18 cellular contexts compared by ENCODE assay signal in the genomic region with DNA sequence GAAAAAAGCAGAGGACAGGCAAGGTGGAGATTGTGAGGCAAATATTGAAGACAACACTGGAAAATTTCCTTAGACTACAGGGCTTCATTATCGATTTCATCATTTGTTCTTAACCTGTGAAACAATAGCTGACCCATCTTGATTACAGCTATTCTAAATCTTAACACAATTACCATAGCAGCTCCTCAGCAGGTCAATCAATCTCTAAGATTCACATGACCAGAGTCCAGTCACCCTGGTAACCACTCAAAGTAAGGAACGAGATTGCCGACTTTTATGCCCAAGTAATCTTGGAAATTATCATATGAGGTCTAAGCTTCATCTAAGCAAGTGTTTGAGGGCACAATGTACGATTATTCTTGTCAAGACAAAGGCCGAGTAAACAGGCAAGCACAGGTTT.
"Had no signal": no experiment of that assay in that cellular context is flagged by ENCODE, and none has a peak within 500 bp of the region (broad histone marks: within the 10 kb centered on the region; RNA-seq: fewer than 3 reads in every experiment).

No MANE protein-coding gene starts in this region.

- H3K27me3 ChIP-seq: heart left ventricle, right lobe of liver, spleen, transverse colon had no signal

- H3K36me3 ChIP-seq: prostate gland, right lobe of liver, transverse colon had no signal

- H3K9me3 Mint-ChIP-seq: activated B cell treated with CpG ODN at 0.5 μM for 24 hours; activated naive CD8-positive, alpha-beta T cell treated with anti-CD3 and anti-CD28 coated beads for 36 hours; activated T-cell treated with anti-CD3 and anti-CD28 coated beads, Interleukin-2, amount 50 U/mL, for 4 hours; memory B cell; stimulated activated memory B cell treated with anti-CD40 and anti-IgM and Interleukin-4, amounts not matched to agents 10 μg/mL and 1 μg/mL and 100 μg/mL, for 72 hours had no signal

- H3K4me1 Mint-ChIP-seq: activated B cell treated with CpG ODN at 0.5 μM for 24 hours; memory B cell; stimulated activated memory B cell treated with anti-CD40 and anti-IgM and Interleukin-4, amounts not matched to agents 10 μg/mL and 1 μg/mL and 100 μg/mL, for 72 hours had no signal

- ATAC-seq: activated T-cell treated with anti-CD3 and anti-CD28 coated beads, Interleukin-2, amount 50 U/mL, for 4 hours; heart left ventricle; left lobe of liver; right lobe of liver; stimulated activated memory B cell treated with anti-CD40 and anti-IgM and Interleukin-4, amounts not matched to agents 10 μg/mL and 1 μg/mL and 100 μg/mL, for 72 hours had no signal

- H3K9me3 ChIP-seq: heart left ventricle, prostate gland, right lobe of liver, spleen, transverse colon had no signal

- H3K4me1 ChIP-seq: prostate gland had no signal

- H3K4me3 Mint-ChIP-seq: activated B cell treated with CpG ODN at 0.5 μM for 24 hours; activated naive CD8-positive, alpha-beta T cell treated with anti-CD3 and anti-CD28 coated beads for 36 hours; activated T-cell treated with anti-CD3 and anti-CD28 coated beads, Interleukin-2, amount 50 U/mL, for 4 hours; memory B cell; stimulated activated memory B cell treated with anti-CD40 and anti-IgM and Interleukin-4, amounts not matched to agents 10 μg/mL and 1 μg/mL and 100 μg/mL, for 72 hours had no signal

- H3K27ac ChIP-seq: prostate gland, right lobe of liver, spleen, transverse colon had no signal

- H3K4me3 ChIP-seq: heart left ventricle, prostate gland, right lobe of liver, spleen, transverse colon had no signal

- H3K27me3 Mint-ChIP-seq: activated B cell treated with CpG ODN at 0.5 μM for 24 hours; activated naive CD8-positive, alpha-beta T cell treated with anti-CD3 and anti-CD28 coated beads for 36 hours; memory B cell; stimulated activated memory B cell treated with anti-CD40 and anti-IgM and Interleukin-4, amounts not matched to agents 10 μg/mL and 1 μg/mL and 100 μg/mL, for 72 hours had no signal

- FAIRE-seq: bronchial epithelial cell, frontal cortex, islet of Langerhans had no signal

- DNase-seq: activated B cell treated with CpG ODN at 0.5 μM for 24 hours; activated effector memory CD4-positive, alpha-beta T cell treated with anti-CD3 and anti-CD28 coated beads, Interleukin-2, amount 50 U/mL, for 16 hours; activated naive CD8-positive, alpha-beta T cell treated with anti-CD3 and anti-CD28 coated beads for 36 hours; activated T-cell treated with anti-CD3 and anti-CD28 coated beads, Interleukin-2, amount 50 U/mL, for 4 hours; heart left ventricle; nucleus accumbens; right lobe of liver; spleen; stimulated activated CD4-positive, alpha-beta T cell treated with anti-CD3 and anti-CD28 coated beads, Interleukin-1b, Interleukin-23, amount 100 ng/mL, for 48 hours; substantia nigra; transverse colon had no signal

- H3K27ac Mint-ChIP-seq: activated B cell treated with CpG ODN at 0.5 μM for 24 hours; activated naive CD8-positive, alpha-beta T cell treated with anti-CD3 and anti-CD28 coated beads for 36 hours; memory B cell; stimulated activated memory B cell treated with anti-CD40 and anti-IgM and Interleukin-4, amounts not matched to agents 10 μg/mL and 1 μg/mL and 100 μg/mL, for 72 hours had no signal
